9 cellular contexts compared by ENCODE assay signal in the genomic region with DNA sequence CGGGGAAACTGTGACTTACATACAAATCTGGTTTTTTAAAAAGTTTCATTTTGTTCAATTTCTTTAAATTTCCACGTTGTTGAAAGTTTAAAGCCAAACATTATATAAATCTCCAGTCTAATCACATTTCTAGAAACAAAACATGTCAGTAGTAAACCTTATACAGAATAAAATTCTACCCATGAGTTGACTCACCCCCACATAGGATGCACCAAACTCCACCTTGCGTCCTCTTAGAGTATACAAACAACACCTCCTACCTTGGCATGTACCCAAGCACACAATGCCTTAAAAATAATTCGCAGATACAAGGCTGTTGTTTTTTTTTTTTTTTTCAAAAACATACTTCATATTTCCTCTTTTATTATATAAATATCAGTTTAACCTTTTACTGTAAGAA. TPM values are rescaled to one million over a fixed set of nuclear protein-coding genes. Genes with fewer than 3 reads are reported as not detected.
A peak's percentile ranks its signal among the peaks of the same experiment; 100 is the strongest.
DNase-seq lines count a peak whose midpoint lies in the region; ATAC-seq and TF ChIP-seq lines count a peak whose summit lies in the region.
"Had no signal": no experiment of that assay in that cellular context is flagged by ENCODE, and none has a peak within 500 bp of the region (broad histone marks: within the 10 kb centered on the region; RNA-seq: fewer than 3 reads in every experiment).

No MANE protein-coding gene starts in this region.

- no CpG with 5 or more reads among the region's 4 CpGs for WGBS in neuronal stem cell (ENCODE audit: extremely low coverage in 2 of 2, insufficient read length in 2 of 2, insufficient replicate concordance in 1 of 2), 2 donors

- H2AFZ ChIP-seq in neuronal stem cell (ENCODE audit: low read length), result no peak overlapping the region

- H3K27ac ChIP-seq in RWPE2 (ENCODE audit: poor library complexity, severe bottlenecking), result no peak overlapping the region
- no peak overlapping the region for H3K27ac ChIP-seq in duodenal mucosa (ENCODE audit: low read depth, low read length)
- H3K27ac ChIP-seq in neuronal stem cell (replicated peaks; ENCODE audit: low read length), result peak overlapping the region; percentile 95
- H3K27ac ChIP-seq: 22Rv1 had no signal

- ATAC-seq in RWPE2 (ENCODE audit: low read depth), result peak; percentile 19; the same call in 1 of the 3 replicates

- no peak overlapping the region for H2BK5ac ChIP-seq in neuronal stem cell (ENCODE audit: low read length)

- H2AK5ac ChIP-seq in neuronal stem cell (ENCODE audit: low read depth, low read length), result no peak overlapping the region

- H3K9ac ChIP-seq in duodenal mucosa (ENCODE audit: low read depth in 1 of 2, low read length in 2 of 2) (peak overlapping the region in 1 of 2 donors; percentile 55), neuronal stem cell (ENCODE audit: low read depth, low read length, poor library complexity) (no peak overlapping the region)

- no peak overlapping the region for H2BK120ac ChIP-seq in neuronal stem cell (ENCODE audit: low read depth, low read length)

- no peak overlapping the region for H3K18ac ChIP-seq in neuronal stem cell (ENCODE audit: low read length)

- peaks cover 27% of the 10 kb centered on the region for H3K4me1 ChIP-seq in RWPE2 (ENCODE audit: insufficient read depth, poor library complexity, severe bottlenecking)
- H3K4me1 ChIP-seq in duodenal mucosa (ENCODE audit: control insufficient read depth in 1 of 2, insufficient read depth in 2 of 2, low read length in 2 of 2), result peaks cover 46 to 57% of the 10 kb centered on the region in 2 donors
- peaks cover 20 to 62% of the 10 kb centered on the region in 2 donors for H3K4me1 ChIP-seq in neuronal stem cell (ENCODE audit: control insufficient read depth in 2 of 2, insufficient read depth in 1 of 2, low read depth in 1 of 2, low read length in 2 of 2)

- H3K4ac ChIP-seq in neuronal stem cell (ENCODE audit: low read length), result no peak overlapping the region

- H3K36me3 ChIP-seq in RWPE2 (ENCODE audit: low read depth), result peaks cover 7% of the 10 kb centered on the region; the same call in 1 of the 2 replicates
- H3K36me3 ChIP-seq in duodenal mucosa (ENCODE audit: control insufficient read depth in 1 of 2, insufficient read depth in 2 of 2, low read length in 2 of 2), result peaks cover 0 to 8% of the 10 kb centered on the region in 2 donors
- H3K36me3 ChIP-seq in neuronal stem cell (replicated peaks in 1 of 2; ENCODE audit: control insufficient read depth in 2 of 2, insufficient read depth in 2 of 2, low read length in 2 of 2), result peaks cover 4 to 8% of the 10 kb centered on the region in 2 donors

- peaks cover 6% of the 10 kb centered on the region for H3K79me1 ChIP-seq in neuronal stem cell (ENCODE audit: low read depth, low read length)

- H3K14ac ChIP-seq in neuronal stem cell (ENCODE audit: low read length), result no peak overlapping the region

- H4K8ac ChIP-seq in neuronal stem cell (ENCODE audit: low read depth, low read length), result no peak overlapping the region

- H3K23ac ChIP-seq in neuronal stem cell (ENCODE audit: low read depth, low read length, poor library complexity), result no peak overlapping the region

- H2BK15ac ChIP-seq in neuronal stem cell (ENCODE audit: low read length), result no peak overlapping the region

- no peaks in the 10 kb centered on the region for H3K27me3 ChIP-seq in RWPE2 (ENCODE audit: insufficient read depth, poor library complexity, severe bottlenecking)
- H3K27me3 ChIP-seq in duodenal mucosa (ENCODE audit: control insufficient read depth in 1 of 2, insufficient read depth in 2 of 2, low read length in 2 of 2), result no peaks in the 10 kb centered on the region
- peaks cover 0 to 16% (median 0%) of the 10 kb centered on the region in 3 experiments for H3K27me3 ChIP-seq in neuronal stem cell (ENCODE audit: control insufficient read depth in 3 of 3, insufficient read depth in 3 of 3, low read depth in 1 of 3, low read length in 3 of 3)

- TF ChIP-seq CTCF in RWPE2 (IDR thresholded peaks at IDR 0.05; ENCODE audit: poor library complexity, severe bottlenecking), result peak; percentile 32

- no peak overlapping the region for H2BK12ac ChIP-seq in neuronal stem cell (ENCODE audit: low read length)

- DNase-seq in DMS 273 (lab: John Stamatoyannopoulos, UW; ENCODE audit: unreplicated experiment), result peak; percentile 44
- DNase-seq in DMS 273 treated with DMSO at 0.1 percent for 48 hours (lab: John Stamatoyannopoulos, UW), result no peak
- DNase-seq in RWPE2 (ENCODE audit: low spot score), result no peak
- no peak for DNase-seq in neuronal stem cell (ENCODE audit: low spot score)
- no peak for DNase-seq in foreskin melanocyte
- no peak for DNase-seq in SKM-1 (lab: John Stamatoyannopoulos, UW; ENCODE audit: unreplicated experiment)
- no peak for DNase-seq in HuH-7 (ENCODE audit: low spot score)

- no peak overlapping the region for H4K91ac ChIP-seq in neuronal stem cell (ENCODE audit: low read depth, low read length, poor library complexity)

- H3K9me3 ChIP-seq in RWPE2 (ENCODE audit: severe bottlenecking), result no peaks in the 10 kb centered on the region
- no peaks in the 10 kb centered on the region for H3K9me3 ChIP-seq in duodenal mucosa (ENCODE audit: control insufficient read depth in 1 of 2, low read length in 2 of 2)
- H3K9me3 ChIP-seq in neuronal stem cell (replicated peaks in 1 of 2; ENCODE audit: control insufficient read depth in 2 of 2, insufficient read depth in 1 of 2, low read depth in 1 of 2, low read length in 2 of 2), result no peaks in the 10 kb centered on the region

- peak overlapping the region; percentile 41 for H3K4me2 ChIP-seq in neuronal stem cell (ENCODE audit: insufficient read depth, low read length, poor library complexity, severe bottlenecking)

- H3K4me3 ChIP-seq in RWPE2 (ENCODE audit: severe bottlenecking) (no peak overlapping the region), duodenal mucosa (ENCODE audit: low read depth in 1 of 2, low read length in 2 of 2) (peak overlapping the region; percentile 48 to 92), neuronal stem cell (ENCODE audit: low read length in 2 of 2) (peak overlapping the region; percentile 23 to 63)

RNA-seq across cellular contexts. Expression of a gene that starts 3.4 kb away (rescaled TPM):
- 34.2 TPM for polyA plus RNA-seq in neuronal stem cell (2013, experiment 1 of 2)
- 33.4 TPM for polyA plus RNA-seq in neuronal stem cell (2013, experiment 2 of 2)

RNA-seq across cellular contexts. Expression of a gene that starts 38.0 kb away (rescaled TPM):
- 74.9 TPM for polyA plus RNA-seq in neuronal stem cell (2013, experiment 1 of 2)
- 74.2 TPM for polyA plus RNA-seq in neuronal stem cell (2013, experiment 2 of 2)
